Comparison of ENCODE assay signal across 15 cellular contexts in the genomic region with DNA sequence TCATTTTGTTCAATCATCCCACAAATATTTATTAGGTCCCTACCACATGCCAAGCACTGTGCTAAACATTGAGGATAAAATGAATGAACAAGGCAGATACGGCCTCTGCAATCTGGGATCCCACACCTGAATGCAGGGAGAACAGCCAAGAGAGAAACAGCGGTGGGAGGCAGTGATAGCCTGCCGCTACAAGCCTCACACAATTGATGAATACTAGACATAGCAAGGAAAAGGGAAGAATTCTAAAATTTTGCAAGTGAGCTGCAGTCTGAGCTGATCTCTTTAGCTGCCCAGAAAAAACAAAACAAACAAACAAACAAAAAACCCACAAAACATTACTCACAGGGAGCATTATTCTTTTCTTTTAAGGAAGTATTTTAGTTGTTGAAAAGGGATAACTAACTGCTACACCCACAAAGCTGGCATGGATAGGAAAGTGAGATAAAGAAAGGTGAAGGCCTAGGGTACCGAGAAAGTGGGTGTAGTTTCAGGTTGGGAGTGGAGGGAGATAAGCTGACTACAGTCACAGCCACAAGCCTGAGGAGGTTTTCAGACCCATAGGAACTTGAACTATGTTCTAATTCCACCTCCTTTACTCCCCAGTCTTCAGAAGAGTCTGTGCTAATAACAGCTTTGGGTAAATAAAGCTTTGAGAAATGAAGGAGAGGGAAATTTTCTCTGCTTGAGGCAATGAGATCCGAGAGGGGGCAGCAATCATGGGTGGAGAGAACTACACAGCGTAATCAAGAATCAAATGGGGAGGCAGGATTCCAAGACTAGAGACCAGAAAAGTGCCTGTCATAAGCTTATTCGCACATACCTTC.
DNase-seq lines count a peak whose midpoint lies in the region; ATAC-seq and TF ChIP-seq lines count a peak whose summit lies in the region.
"Had no signal": no experiment of that assay in that cellular context is flagged by ENCODE, and none has a peak within 500 bp of the region (broad histone marks: within the 10 kb centered on the region; RNA-seq: fewer than 3 reads in every experiment).

No MANE protein-coding gene starts in this region.

- H3K4me3 Mint-ChIP-seq in progenitor cell of endocrine pancreas (ENCODE audit: low read depth) = no peak overlapping the region
- H3K4me3 Mint-ChIP-seq: activated CD4-positive, alpha-beta memory T cell treated with anti-CD3 and anti-CD28 coated beads for 36 hours; naive thymus-derived CD8-positive, alpha-beta T cell had no signal

- no peaks in the 10 kb centered on the region for H3K9me3 Mint-ChIP-seq in progenitor cell of endocrine pancreas (ENCODE audit: low read depth)
- H3K9me3 Mint-ChIP-seq: activated CD4-positive, alpha-beta memory T cell treated with anti-CD3 and anti-CD28 coated beads for 36 hours; naive thymus-derived CD8-positive, alpha-beta T cell had no signal

- no peaks in the 10 kb centered on the region for H3K36me3 ChIP-seq in HEK293 (ENCODE audit: control insufficient read depth in 2 of 2, insufficient read depth in 1 of 2, low read length in 2 of 2)
- H3K36me3 ChIP-seq in adipocyte (ENCODE audit: control insufficient read depth, insufficient read depth, low read length, severe bottlenecking) = no peaks in the 10 kb centered on the region
- no peaks in the 10 kb centered on the region for H3K36me3 ChIP-seq in hepatocyte (replicated peaks; ENCODE audit: insufficient read depth, low read depth)
- H3K36me3 ChIP-seq: esophagus muscularis mucosa had no signal

- CTCF ChIA-PET in HEK293 (lab: Yijun Ruan, JAX) = interaction anchor here (0.6 kb wide), 1 partner anchor 62 kb away, joined by 3 read pairs; no protein-coding TSS in a partner anchor

- H3K79me2 ChIP-seq in hepatocyte = peaks cover 83% of the 10 kb centered on the region

- H3K4me1 ChIP-seq in HEK293 (ENCODE audit: control insufficient read depth, insufficient read depth, low read length) (peaks cover 11% of the 10 kb centered on the region), adipocyte (ENCODE audit: control insufficient read depth, insufficient read depth, low read length) (peaks cover 17% of the 10 kb centered on the region), hepatocyte (ENCODE audit: insufficient read depth) (peaks cover 18% of the 10 kb centered on the region)

- H3K27me3 Mint-ChIP-seq in progenitor cell of endocrine pancreas = no peaks in the 10 kb centered on the region

- no peaks in the 10 kb centered on the region for H3K36me3 Mint-ChIP-seq in progenitor cell of endocrine pancreas (ENCODE audit: insufficient read depth)
- H3K36me3 Mint-ChIP-seq: activated CD4-positive, alpha-beta memory T cell treated with anti-CD3 and anti-CD28 coated beads for 36 hours; naive thymus-derived CD8-positive, alpha-beta T cell had no signal

- no peak overlapping the region for H2AFZ ChIP-seq in hepatocyte

- ATAC-seq in GM19023 (IDR thresholded peaks at IDR 0.05; ENCODE audit: unreplicated experiment) (no peak), GM21381 (IDR thresholded peaks at IDR 0.05; ENCODE audit: unreplicated experiment) (no peak)
- ATAC-seq: naive thymus-derived CD8-positive, alpha-beta T cell had no signal

- POLR2A ChIA-PET in HEK293 (lab: Yijun Ruan, JAX) = no interaction called here

- DNase-seq in adipocyte (ENCODE audit: low read depth) (peak; percentile 31), hepatocyte (ENCODE audit: low spot score) (peak; percentile 42), progenitor cell of endocrine pancreas (ENCODE audit: low spot score, unreplicated experiment) (no peak), SKM-1 treated with dmso at 0.1 percent for 144 hours (lab: John Stamatoyannopoulos, UW; ENCODE audit: unreplicated experiment) (no peak), SIG-M5 treated with dmso at 0.1 percent for 504 hours (lab: John Stamatoyannopoulos, UW; ENCODE audit: unreplicated experiment) (no peak)
- DNase-seq: activated CD4-positive, alpha-beta memory T cell treated with anti-CD3 and anti-CD28 coated beads for 36 hours; AML-193; hippocampal formation; naive thymus-derived CD8-positive, alpha-beta T cell; right cardiac atrium; stimulated activated CD4-positive, alpha-beta T cell treated with anti-CD3 and anti-CD28 coated beads, Interleukin-2, amount 100 ng/mL, for 48 hours had no signal

- no peak for TF ChIP-seq CTCF in HEK293 (tag by site-specific recombination; IDR thresholded peaks at IDR 0.05)
- peak; percentile 7 for TF ChIP-seq CTCF in hepatocyte (IDR thresholded peaks at IDR 0.05; ENCODE audit: poor library complexity)
- no peak for TF ChIP-seq CTCF in progenitor cell of endocrine pancreas (IDR thresholded peaks at IDR 0.05; ENCODE audit: unreplicated experiment)

- no peak overlapping the region for H3K9ac ChIP-seq in adipocyte (ENCODE audit: low read length)

- H3K9me3 ChIP-seq in HEK293 (ENCODE audit: control insufficient read depth, insufficient read depth, low read depth, low read length) (no peaks in the 10 kb centered on the region), adipocyte (ENCODE audit: control insufficient read depth, low read length) (no peaks in the 10 kb centered on the region), hepatocyte (ENCODE audit: low read depth) (no peaks in the 10 kb centered on the region)
- H3K9me3 ChIP-seq: esophagus muscularis mucosa had no signal

- WGBS in hepatocyte (ENCODE audit: low lambda C conversion rate, missing lambda C conversion rate) = 70% methylated on average over 7 of the region's 7 CpGs

- H3K9me2 ChIP-seq in hepatocyte (replicated peaks; ENCODE audit: insufficient read depth) = no peaks in the 10 kb centered on the region

- no peaks in the 10 kb centered on the region for H4K20me1 ChIP-seq in hepatocyte (ENCODE audit: insufficient read depth, poor library complexity, severe bottlenecking)

- H3K27me3 ChIP-seq in adipocyte (replicated peaks; ENCODE audit: control insufficient read depth, insufficient read depth, low read length) (no peaks in the 10 kb centered on the region), hepatocyte (no peaks in the 10 kb centered on the region)
- H3K27me3 ChIP-seq: esophagus muscularis mucosa had no signal

- peak overlapping the region; percentile 25 for H3K27ac Mint-ChIP-seq in progenitor cell of endocrine pancreas
- H3K27ac Mint-ChIP-seq: activated CD4-positive, alpha-beta memory T cell treated with anti-CD3 and anti-CD28 coated beads for 36 hours; naive thymus-derived CD8-positive, alpha-beta T cell had no signal

- H3K4me3 ChIP-seq in HEK293 (ENCODE audit: low read depth, low read length) (no peak overlapping the region), adipocyte (ENCODE audit: low read length) (no peak overlapping the region), hepatocyte (no peak overlapping the region)
- H3K4me3 ChIP-seq: esophagus muscularis mucosa had no signal

- H3K4me2 ChIP-seq in hepatocyte = peak overlapping the region; percentile 66

- peaks cover 32% of the 10 kb centered on the region for H3K4me1 Mint-ChIP-seq in progenitor cell of endocrine pancreas (ENCODE audit: low read depth)

- H3K27ac ChIP-seq in HEK293 (ENCODE audit: extremely low read depth, low read depth, low read length) (no peak overlapping the region), hepatocyte (peak overlapping the region; percentile 75)
- H3K27ac ChIP-seq: esophagus muscularis mucosa had no signal

TF ChIP-seq in HEK293, 187 proteins besides CTCF, POLR2A, EP300 and RAD21:
- TF ChIP-seq SP7 (tag by site-specific recombination; IDR thresholded peaks at IDR 0.05) (peak; percentile 73), TRIM28 (IDR thresholded peaks at IDR 0.05; ENCODE audit: borderline replicate concordance, low read length) (0 out of 2 replicates have a peak, but pooled peaks have one; percentile 13), ZFHX2 (tag by site-specific recombination; conservative IDR thresholded peaks at IDR 0.05) (0 out of 2 replicates have a peak, but pooled peaks have one; percentile 17), ZNF660 (tag by site-specific recombination; IDR thresholded peaks at IDR 0.05) (no peak), ZNF768 (tag by site-specific recombination; IDR thresholded peaks at IDR 0.05) (no peak), WT1 (tag by site-specific recombination; IDR thresholded peaks at IDR 0.05) (peak; percentile 44; the same call in 1 of the 2 replicates), ZNF341 (tag by site-specific recombination; IDR thresholded peaks at IDR 0.05; ENCODE audit: low read depth) (peak; percentile 55), SCRT1 (tag by site-specific recombination; IDR thresholded peaks at IDR 0.05; ENCODE audit: borderline replicate concordance) (no peak), EGR2 (tag by site-specific recombination; IDR thresholded peaks at IDR 0.05; ENCODE audit: low read depth) (peak; percentile 9; the same call in 1 of the 2 replicates), ZNF302 (tag by site-specific recombination; IDR thresholded peaks at IDR 0.05; ENCODE audit: low read depth) (no peak), GLI4 (tag by site-specific recombination; IDR thresholded peaks at IDR 0.05) (no peak)
- TF ChIP-seq, protein P1, sequence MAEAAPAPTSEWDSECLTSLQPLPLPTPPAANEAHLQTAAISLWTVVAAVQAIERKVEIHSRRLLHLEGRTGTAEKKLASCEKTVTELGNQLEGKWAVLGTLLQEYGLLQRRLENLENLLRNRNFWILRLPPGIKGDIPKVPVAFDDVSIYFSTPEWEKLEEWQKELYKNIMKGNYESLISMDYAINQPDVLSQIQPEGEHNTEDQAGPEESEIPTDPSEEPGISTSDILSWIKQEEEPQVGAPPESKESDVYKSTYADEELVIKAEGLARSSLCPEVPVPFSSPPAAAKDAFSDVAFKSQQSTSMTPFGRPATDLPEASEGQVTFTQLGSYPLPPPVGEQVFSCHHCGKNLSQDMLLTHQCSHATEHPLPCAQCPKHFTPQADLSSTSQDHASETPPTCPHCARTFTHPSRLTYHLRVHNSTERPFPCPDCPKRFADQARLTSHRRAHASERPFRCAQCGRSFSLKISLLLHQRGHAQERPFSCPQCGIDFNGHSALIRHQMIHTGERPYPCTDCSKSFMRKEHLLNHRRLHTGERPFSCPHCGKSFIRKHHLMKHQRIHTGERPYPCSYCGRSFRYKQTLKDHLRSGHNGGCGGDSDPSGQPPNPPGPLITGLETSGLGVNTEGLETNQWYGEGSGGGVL (tag by site-specific recombination; IDR thresholded peaks at IDR 0.05) = peak; percentile 53

Comparison
In these comparisons a context has a peak if more than half of its experiments do, and no peak if none do; other contexts are left out.
1. DNase-seq: peak in adipocyte (single experiment) and hepatocyte (single experiment); none in progenitor cell of endocrine pancreas (single experiment), SKM-1 treated with dmso at 0.1 percent for 144 hours (single experiment) and SIG-M5 treated with dmso at 0.1 percent for 504 hours (single experiment).